Comparison of ENCODE assay signal across 8 cellular contexts in the genomic region with DNA sequence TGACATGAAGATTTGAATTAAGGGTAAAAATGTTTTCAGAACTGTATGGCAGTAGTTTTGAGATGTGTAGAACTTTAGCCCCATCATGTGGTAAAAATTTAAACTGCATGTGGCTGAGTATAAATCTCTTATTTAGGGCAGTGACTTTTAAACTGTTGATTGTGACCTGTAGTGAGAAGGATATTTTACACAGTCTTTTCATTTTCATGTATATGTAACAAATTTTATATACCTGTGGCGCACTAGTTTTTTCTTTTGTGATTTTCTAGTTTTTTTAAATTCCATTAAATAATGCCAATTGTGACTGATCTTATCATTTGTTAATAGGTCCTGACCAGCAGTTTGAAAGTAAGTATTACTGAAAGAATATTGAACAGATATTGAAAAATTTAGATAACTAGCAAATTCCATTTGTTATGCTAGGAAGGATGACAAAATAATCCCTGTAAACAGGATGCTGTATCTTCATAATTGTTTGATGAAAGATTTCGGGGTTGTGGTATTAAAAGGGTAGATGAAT. TPM values are rescaled to one million over a fixed set of nuclear protein-coding genes. Genes with fewer than 3 reads are reported as not detected.
DNase-seq lines count a peak whose midpoint lies in the region; ATAC-seq and TF ChIP-seq lines count a peak whose summit lies in the region.

No MANE protein-coding gene starts in this region.

- no peak overlapping the region for H3K18ac ChIP-seq in H9 (ENCODE audit: insufficient read length, low read depth, low read length)

- no peaks in the 10 kb centered on the region for H3K27me3 ChIP-seq in H9 (ENCODE audit: insufficient read depth, low read length)

- H3K9me3 Mint-ChIP-seq in H9, result no peaks in the 10 kb centered on the region
- H3K9me3 Mint-ChIP-seq in activated naive CD8-positive, alpha-beta T cell (ENCODE audit: low read depth), result no peaks in the 10 kb centered on the region

- no peak overlapping the region for H4K5ac ChIP-seq in H9 (ENCODE audit: insufficient read length, low read depth, low read length)

- no peak overlapping the region for H3K4ac ChIP-seq in H9 (ENCODE audit: low read depth, low read length)

- intact Hi-C loops in Right ventricle myocardium superior (cut with DNase I), result loop anchor here (5.0 kb wide), 1 partner anchor 319 kb away; no protein-coding TSS in a partner anchor

- peak; percentile 69 for ATAC-seq in Right ventricle myocardium superior (ENCODE audit: poor library complexity)
- no peak for ATAC-seq in HG02973 (IDR thresholded peaks at IDR 0.05; ENCODE audit: unreplicated experiment)

- no peak overlapping the region for H3K4me2 ChIP-seq in H9 (ENCODE audit: insufficient read depth, insufficient read length, low read length)

- no peaks in the 10 kb centered on the region for H3K4me1 ChIP-seq in H9 (ENCODE audit: insufficient read depth, low read length)

- H2BK15ac ChIP-seq in H9 (ENCODE audit: low read depth, low read length), result no peak overlapping the region

- H3K4me1 Mint-ChIP-seq in H9, result peaks cover 5 to 12% of the 10 kb centered on the region in 2 experiments; a peak in 2 of 4 replicates
- H3K4me1 Mint-ChIP-seq in activated naive CD8-positive, alpha-beta T cell (ENCODE audit: low read depth), result peaks cover 54% of the 10 kb centered on the region

- peaks cover 21% of the 10 kb centered on the region; the same call in 1 of the 2 replicates for H3K79me2 ChIP-seq in H9 (ENCODE audit: insufficient read depth, low read length)

- peak; percentile 86 for TF ChIP-seq CTCF in H9 (conservative IDR thresholded peaks at IDR 0.05)

- H3K56ac ChIP-seq in H9 (ENCODE audit: insufficient read length, low read depth, low read length), result no peak overlapping the region

- no peak overlapping the region for H3T11ph ChIP-seq in H9 (ENCODE audit: low read length)

- no peak overlapping the region for H2BK20ac ChIP-seq in H9 (ENCODE audit: low read depth, low read length, poor library complexity, severe bottlenecking)

- peak overlapping the region in 1 of 3 experiments; percentile 80; a peak in 1 of 7 replicates for H3K27ac Mint-ChIP-seq in H9
- peak overlapping the region; percentile 75 for H3K27ac Mint-ChIP-seq in activated naive CD8-positive, alpha-beta T cell

- H2BK12ac ChIP-seq in H9 (ENCODE audit: insufficient read length, low read depth, low read length), result no peak overlapping the region

- peaks cover 11 to 41% (median 27%) of the 10 kb centered on the region in 3 experiments for H3K36me3 Mint-ChIP-seq in H9 (ENCODE audit: insufficient read depth in 1 of 3, low read depth in 3 of 3)
- H3K36me3 Mint-ChIP-seq in activated naive CD8-positive, alpha-beta T cell, result peaks cover under 1% of the 10 kb centered on the region

- H2AK5ac ChIP-seq in H9 (ENCODE audit: insufficient read length, low read length), result no peak overlapping the region

- H2BK5ac ChIP-seq in H9 (ENCODE audit: insufficient read length, low read length), result no peak overlapping the region

- no peak overlapping the region for H3K14ac ChIP-seq in H9 (ENCODE audit: insufficient read depth, low read length)

- peaks cover 5% of the 10 kb centered on the region for H3K79me1 ChIP-seq in H9 (ENCODE audit: insufficient read depth, low read depth, low read length, poor library complexity, severe bottlenecking)

- no peaks in the 10 kb centered on the region for H3K27me3 Mint-ChIP-seq in H9 (ENCODE audit: low read depth)
- H3K27me3 Mint-ChIP-seq in activated naive CD8-positive, alpha-beta T cell, result no peaks in the 10 kb centered on the region

- no peak overlapping the region for H4K8ac ChIP-seq in H9 (replicated peaks; ENCODE audit: insufficient read length, low read depth, low read length)

- H2AFZ ChIP-seq in H9 (ENCODE audit: low read length), result no peak overlapping the region

- 100% methylated on average over 1 of the region's 2 CpGs for WGBS in H9 (ENCODE audit: extremely low coverage, insufficient read length, low lambda C conversion rate)

- DNase-seq in NCI-H510A treated with DMSO at 0.1 percent for 48 hours (lab: John Stamatoyannopoulos, UW) (peak; percentile 37), NCI-H510A (lab: John Stamatoyannopoulos, UW) (no peak), H9 (no peak), NCI-H2227 treated with DMSO at 0.1 percent for 48 hours (lab: John Stamatoyannopoulos, UW) (peak; percentile 37), Right ventricle myocardium superior (no peak), putamen (ENCODE audit: low spot score) (peak; percentile 55)

- no peak overlapping the region for H3K23ac ChIP-seq in H9 (ENCODE audit: insufficient read length, low read depth, low read length)

- H3K27ac ChIP-seq in H9 (ENCODE audit: insufficient read length, low read depth, low read length), result no peak overlapping the region

- H4K20me1 ChIP-seq in H9 (ENCODE audit: control insufficient read depth, insufficient read depth, insufficient read length), result no peaks in the 10 kb centered on the region

- no peak overlapping the region for H3K4me3 Mint-ChIP-seq in H9
- no peak overlapping the region for H3K4me3 Mint-ChIP-seq in activated naive CD8-positive, alpha-beta T cell

- H3K23me2 ChIP-seq in H9 (ENCODE audit: insufficient read length, low read depth, low read length, poor library complexity, severe bottlenecking), result no peaks in the 10 kb centered on the region

- H2BK120ac ChIP-seq in H9 (ENCODE audit: low read depth, low read length, poor library complexity, severe bottlenecking), result no peak overlapping the region

- no peak overlapping the region for H3K9ac ChIP-seq in H9 (ENCODE audit: extremely low read depth, insufficient read length, low read length)

- H4K91ac ChIP-seq in H9 (ENCODE audit: insufficient read length, low read depth, low read length), result no peak overlapping the region

- H3K9me3 ChIP-seq in H9 (ENCODE audit: control insufficient read depth, low read depth, low read length), result no peaks in the 10 kb centered on the region

RNA-seq across cellular contexts. Expression of a gene that starts 47.2 kb away (rescaled TPM):
- total RNA-seq in H9 (2021) (108 and 112 TPM in 2 replicates), Right ventricle myocardium superior (54.0 TPM)

Comparison
In these comparisons a context has a peak if more than half of its experiments do, and no peak if none do; other contexts are left out.
1. DNase-seq: peak in NCI-H510A treated with DMSO at 0.1 percent for 48 hours (single experiment), NCI-H2227 treated with DMSO at 0.1 percent for 48 hours (single experiment) and putamen (single experiment); none in NCI-H510A (single experiment), H9 (single experiment) and Right ventricle myocardium superior (single experiment).